Comparison of ENCODE assay signal across 21 cellular contexts in the genomic region with DNA sequence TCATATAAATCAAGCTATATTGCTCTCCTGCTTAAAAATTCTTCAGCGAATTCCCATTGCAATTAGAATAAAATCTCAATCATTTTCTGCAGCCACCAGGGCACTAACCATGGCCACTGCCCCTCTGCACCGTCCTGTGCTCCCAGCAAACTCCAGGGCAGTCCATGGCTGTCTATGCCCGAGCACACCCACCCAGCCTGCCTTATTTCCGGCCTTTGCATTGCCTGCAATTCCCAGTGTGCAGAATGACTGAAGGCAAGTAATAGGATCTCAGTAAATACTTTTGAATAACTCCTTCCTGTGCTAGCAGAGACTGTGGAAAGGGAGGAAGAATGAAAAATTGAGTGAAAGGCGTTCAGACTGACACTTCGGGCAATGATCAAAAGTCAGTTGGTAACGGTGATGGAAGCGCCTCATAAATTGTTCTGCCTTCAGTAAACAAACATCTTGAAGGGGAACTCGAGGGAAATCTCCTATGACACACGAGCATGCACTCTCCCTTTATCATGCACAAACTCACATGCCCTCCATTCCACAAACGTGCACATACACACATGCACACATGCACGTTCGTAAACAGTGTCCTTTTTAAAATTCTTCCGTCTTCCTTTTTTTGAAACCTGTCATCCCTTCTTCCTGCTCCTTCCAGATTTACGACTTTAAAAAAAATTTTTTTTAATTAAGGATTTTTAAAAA.
"Had no signal": no experiment of that assay in that cellular context is flagged by ENCODE, and none has a peak within 500 bp of the region (broad histone marks: within the 10 kb centered on the region; RNA-seq: fewer than 3 reads in every experiment).

No MANE protein-coding gene starts in this region.

- H3K4me1 Mint-ChIP-seq: endodermal cell; immature natural killer cell; naive B cell; stimulated activated effector memory CD8-positive, alpha-beta T cell treated with anti-CD3 and anti-CD28 coated beads, Interleukin-12 subunit alpha, Interleukin-12 subunit beta, amount 100 ng/mL, for 72 hours had no signal

- ATAC-seq: foreskin keratinocyte; left cardiac atrium; left ventricle myocardium superior; psoas muscle; right lobe of liver; stimulated activated effector memory CD8-positive, alpha-beta T cell treated with anti-CD3 and anti-CD28 coated beads, Interleukin-12 subunit alpha, Interleukin-12 subunit beta, amount 100 ng/mL, for 72 hours; stimulated activated naive CD8-positive, alpha-beta T cell treated with anti-CD3 and anti-CD28 coated beads, Interleukin-15, Interleukin-2, amounts not matched to agents 100 U/mL and 50 U/mL, for 24 hours had no signal

- H3K4me3 Mint-ChIP-seq: endodermal cell; immature natural killer cell; naive B cell; nephron; stimulated activated effector memory CD8-positive, alpha-beta T cell treated with anti-CD3 and anti-CD28 coated beads, Interleukin-12 subunit alpha, Interleukin-12 subunit beta, amount 100 ng/mL, for 72 hours had no signal

- H3K36me3 Mint-ChIP-seq: immature natural killer cell; naive B cell; stimulated activated effector memory CD8-positive, alpha-beta T cell treated with anti-CD3 and anti-CD28 coated beads, Interleukin-12 subunit alpha, Interleukin-12 subunit beta, amount 100 ng/mL, for 72 hours had no signal

- DNase-seq: colonic mucosa; effector CD4-positive, alpha-beta T cell; endodermal cell; erythroblast; immature natural killer cell; left cardiac atrium; left ventricle myocardium superior; mesenchymal stem cell; naive B cell; psoas muscle; retina; right lobe of liver; stimulated activated CD4-positive, alpha-beta T cell treated with anti-CD3 and anti-CD28 coated beads, Interleukin-4, amount 100 ng/mL, for 1 hour; stimulated activated CD8-positive, alpha-beta memory T cell treated with anti-CD3 and anti-CD28 coated beads, Interleukin-4, amount 100 ng/mL, for 48 hours; stimulated activated naive CD8-positive, alpha-beta T cell treated with anti-CD3 and anti-CD28 coated beads, Interleukin-15, Interleukin-2, amounts not matched to agents 100 U/mL and 50 U/mL, for 24 hours; thyroid gland had no signal

- H3K4me3 ChIP-seq: colonic mucosa, lung, psoas muscle, right lobe of liver, suprapubic skin, thyroid gland had no signal

- H3K9me3 Mint-ChIP-seq: endodermal cell; immature natural killer cell; stimulated activated effector memory CD8-positive, alpha-beta T cell treated with anti-CD3 and anti-CD28 coated beads, Interleukin-12 subunit alpha, Interleukin-12 subunit beta, amount 100 ng/mL, for 72 hours had no signal

- H3K27ac ChIP-seq: colonic mucosa, foreskin keratinocyte, psoas muscle, right lobe of liver, suprapubic skin, thyroid gland had no signal

- H3K27ac Mint-ChIP-seq: endodermal cell; naive B cell; stimulated activated effector memory CD8-positive, alpha-beta T cell treated with anti-CD3 and anti-CD28 coated beads, Interleukin-12 subunit alpha, Interleukin-12 subunit beta, amount 100 ng/mL, for 72 hours had no signal
